ENCODE assay signal across 8 cellular contexts in the genomic region with DNA sequence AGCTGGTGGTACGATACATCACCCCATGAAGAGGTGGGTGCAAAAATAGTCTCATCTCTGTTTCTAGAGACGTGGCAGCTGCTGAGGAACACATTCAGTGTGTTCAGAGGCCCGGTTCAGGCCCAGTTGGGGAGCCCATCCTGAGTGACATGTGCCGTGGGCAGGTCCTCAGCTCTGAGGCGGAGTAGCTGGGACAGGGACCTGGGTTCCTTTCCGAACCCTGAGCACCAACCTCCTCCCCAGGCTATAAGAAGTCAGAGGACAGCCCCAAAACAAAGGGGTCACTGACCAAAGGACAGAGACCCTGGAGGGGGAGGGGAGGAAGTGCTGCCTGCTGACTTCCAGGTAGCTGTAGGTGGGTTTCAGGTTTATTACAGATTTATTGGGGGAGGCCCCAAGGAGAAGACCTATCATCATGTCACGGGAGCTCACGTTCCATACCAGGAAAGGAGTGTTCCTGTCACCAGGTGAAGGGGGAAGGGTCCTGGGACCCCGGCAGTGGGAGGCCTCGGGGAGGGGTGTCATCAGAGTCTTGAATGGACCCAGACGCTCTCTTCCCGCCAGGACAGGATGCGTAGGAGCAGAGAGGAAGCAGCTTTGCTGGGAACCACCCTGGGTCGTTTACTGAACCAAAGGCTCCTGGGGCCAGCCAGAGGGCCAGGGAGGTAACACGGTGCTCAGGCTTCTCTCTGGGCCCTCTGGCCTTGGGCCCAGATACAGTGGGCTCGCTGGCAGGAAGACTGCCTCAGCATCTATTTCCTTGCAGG. TPM values are rescaled to one million over a fixed set of nuclear protein-coding genes. Genes with fewer than 3 reads are reported as not detected.
DNase-seq lines count a peak whose midpoint lies in the region; ATAC-seq and TF ChIP-seq lines count a peak whose summit lies in the region.

No MANE protein-coding gene starts in this region.

- TF ChIP-seq CTCF in C4-2B (conservative IDR thresholded peaks at IDR 0.05): peak; percentile 66
- TF ChIP-seq CTCF in H9 (conservative IDR thresholded peaks at IDR 0.05): no peak; the same call in 1 of the 3 replicates
- TF ChIP-seq CTCF in nephron progenitor cell (IDR thresholded peaks at IDR 0.05): no peak

- H3K23me2 ChIP-seq in H9 (ENCODE audit: insufficient read length, low read depth, low read length, poor library complexity, severe bottlenecking): no peaks in the 10 kb centered on the region

- CTCF ChIA-PET in activated CD8-positive, alpha-beta T cell treated with anti-CD3 and anti-CD28 coated beads, Interleukin-2, amount 10 ng/mL, durations not matched to agents 7 days and 5 days (lab: Charles Lee): interaction anchor here (0.7 to 9.7 kb wide), 39 partner anchors 8 to 444 kb away, joined by 3 to 205 read pairs (median 5); partner anchors contain the start of genes FA2H, MLKL, WDR59 and ZNRF1

- no CpG with 5 or more reads among the region's 16 CpGs for WGBS in H9 (ENCODE audit: extremely low coverage, insufficient read length, low lambda C conversion rate)

- POLR2A ChIA-PET in activated CD8-positive, alpha-beta T cell treated with anti-CD3 and anti-CD28 coated beads, Interleukin-2, amount 10 ng/mL, durations not matched to agents 7 days and 5 days (lab: Charles Lee): interaction anchor here (1.1 to 1.4 kb wide), 5 partner anchors 12 to 298 kb away, joined by 3 to 23 read pairs (median 4); partner anchors contain the start of genes WDR59 and ZNRF1

- H3K4me1 ChIP-seq in H9 (ENCODE audit: insufficient read depth, low read length): peaks cover 6% of the 10 kb centered on the region; the same call in 1 of the 2 replicates

- DNase-seq in H9 (peak; percentile 35), memory B cell (ENCODE audit: low spot score in 2 of 2) (no peak), nephron progenitor cell (no peak), nucleus accumbens (lab: John Stamatoyannopoulos, UW) (no peak), NCI-H1092 (lab: John Stamatoyannopoulos, UW) (no peak), NCI-H2196 treated with DMSO at 0.1 percent for 48 hours (lab: John Stamatoyannopoulos, UW; ENCODE audit: unreplicated experiment) (no peak)
- DNase-seq in activated CD8-positive, alpha-beta T cell treated with anti-CD3 and anti-CD28 coated beads, Interleukin-2, amount 10 ng/mL, durations not matched to agents 7 days and 5 days: no peak

- no peak overlapping the region for H2AFZ ChIP-seq in H9 (ENCODE audit: low read length)

- no peak overlapping the region for H4K5ac ChIP-seq in H9 (ENCODE audit: insufficient read length, low read depth, low read length)

- H2AK5ac ChIP-seq in H9 (ENCODE audit: insufficient read length, low read length): no peak overlapping the region

- H3K9me3 Mint-ChIP-seq in H9 (no peaks in the 10 kb centered on the region), memory B cell (no peaks in the 10 kb centered on the region), nephron progenitor cell (no peaks in the 10 kb centered on the region)
- H3K9me3 Mint-ChIP-seq in activated CD8-positive, alpha-beta T cell treated with anti-CD3 and anti-CD28 coated beads, Interleukin-2, amount 10 ng/mL, durations not matched to agents 7 days and 5 days (ENCODE audit: insufficient read depth): no peaks in the 10 kb centered on the region

- H3K9ac ChIP-seq in H9 (ENCODE audit: extremely low read depth, insufficient read length, low read length): no peak overlapping the region

- no peaks in the 10 kb centered on the region for H3K79me2 ChIP-seq in H9 (ENCODE audit: insufficient read depth, low read length)

- peak; percentile 20 for ATAC-seq in activated CD8-positive, alpha-beta T cell treated with anti-CD3 and anti-CD28 coated beads, Interleukin-2, amount 10 ng/mL, durations not matched to agents 7 days and 5 days
- peak; percentile 26 for ATAC-seq in memory B cell (ENCODE audit: low read depth)

- no peaks in the 10 kb centered on the region for H3K27me3 ChIP-seq in H9 (ENCODE audit: insufficient read depth, low read length)

- H3K56ac ChIP-seq in H9 (ENCODE audit: insufficient read length, low read depth, low read length): no peak overlapping the region

- H4K8ac ChIP-seq in H9 (replicated peaks; ENCODE audit: insufficient read length, low read depth, low read length): no peak overlapping the region

- no peak overlapping the region for H2BK5ac ChIP-seq in H9 (ENCODE audit: insufficient read length, low read length)

- H3K27ac ChIP-seq in C4-2B (peak overlapping the region; percentile 83), H9 (ENCODE audit: insufficient read length, low read depth, low read length) (no peak overlapping the region)

- no peak overlapping the region for H3K4me2 ChIP-seq in H9 (ENCODE audit: insufficient read depth, insufficient read length, low read length)

- peak overlapping the region in 1 of 2 experiments; percentile 38; a peak in 2 of 5 replicates for H3K4me3 Mint-ChIP-seq in H9
- no peak overlapping the region for H3K4me3 Mint-ChIP-seq in activated CD8-positive, alpha-beta T cell treated with anti-CD3 and anti-CD28 coated beads, Interleukin-2, amount 10 ng/mL, durations not matched to agents 7 days and 5 days
- no peak overlapping the region for H3K4me3 Mint-ChIP-seq in memory B cell
- no peak overlapping the region for H3K4me3 Mint-ChIP-seq in nephron progenitor cell

- no peak overlapping the region for H2BK120ac ChIP-seq in H9 (ENCODE audit: low read depth, low read length, poor library complexity, severe bottlenecking)

- H2BK15ac ChIP-seq in H9 (ENCODE audit: low read depth, low read length): no peak overlapping the region

- H4K91ac ChIP-seq in H9 (ENCODE audit: insufficient read length, low read depth, low read length): no peak overlapping the region

- no peak overlapping the region for H3K23ac ChIP-seq in H9 (ENCODE audit: insufficient read length, low read depth, low read length)

- no peaks in the 10 kb centered on the region for H3K79me1 ChIP-seq in H9 (ENCODE audit: insufficient read depth, low read depth, low read length, poor library complexity, severe bottlenecking)

- H3K27me3 Mint-ChIP-seq in H9 (ENCODE audit: low read depth) (peaks cover 4% of the 10 kb centered on the region; the same call in 1 of the 2 replicates), memory B cell (peaks cover 33% of the 10 kb centered on the region), nephron progenitor cell (ENCODE audit: low read depth, poor library complexity) (no peaks in the 10 kb centered on the region)
- no peaks in the 10 kb centered on the region for H3K27me3 Mint-ChIP-seq in activated CD8-positive, alpha-beta T cell treated with anti-CD3 and anti-CD28 coated beads, Interleukin-2, amount 10 ng/mL, durations not matched to agents 7 days and 5 days (ENCODE audit: low read depth)

- no peak overlapping the region for H2BK20ac ChIP-seq in H9 (ENCODE audit: low read depth, low read length, poor library complexity, severe bottlenecking)

- H3K9me3 ChIP-seq in H9 (ENCODE audit: control insufficient read depth, low read depth, low read length): no peaks in the 10 kb centered on the region

- no peak overlapping the region for H3K18ac ChIP-seq in H9 (ENCODE audit: insufficient read length, low read depth, low read length)

- H3T11ph ChIP-seq in H9 (ENCODE audit: low read length): no peak overlapping the region

- H3K4me1 Mint-ChIP-seq in H9 (peaks cover 46 to 57% of the 10 kb centered on the region in 2 experiments), memory B cell (peaks cover 28% of the 10 kb centered on the region), nephron progenitor cell (peaks cover 67% of the 10 kb centered on the region)
- H3K4me1 Mint-ChIP-seq in activated CD8-positive, alpha-beta T cell treated with anti-CD3 and anti-CD28 coated beads, Interleukin-2, amount 10 ng/mL, durations not matched to agents 7 days and 5 days (ENCODE audit: low read depth): peaks cover 50% of the 10 kb centered on the region

- H3K27ac Mint-ChIP-seq in H9 (peak overlapping the region in 2 of 3 experiments; percentile 57 to 82; a peak in 3 of 7 replicates), memory B cell (no peak overlapping the region), nephron progenitor cell (no peak overlapping the region)
- H3K27ac Mint-ChIP-seq in activated CD8-positive, alpha-beta T cell treated with anti-CD3 and anti-CD28 coated beads, Interleukin-2, amount 10 ng/mL, durations not matched to agents 7 days and 5 days: peak overlapping the region; percentile 67

- H3K36me3 Mint-ChIP-seq in H9 (ENCODE audit: insufficient read depth in 1 of 3, low read depth in 3 of 3) (peaks cover 2 to 8% (median 4%) of the 10 kb centered on the region in 3 experiments; a peak in 4 of 7 replicates), memory B cell (no peaks in the 10 kb centered on the region), nephron progenitor cell (ENCODE audit: low read depth) (no peaks in the 10 kb centered on the region)
- no peaks in the 10 kb centered on the region for H3K36me3 Mint-ChIP-seq in activated CD8-positive, alpha-beta T cell treated with anti-CD3 and anti-CD28 coated beads, Interleukin-2, amount 10 ng/mL, durations not matched to agents 7 days and 5 days (ENCODE audit: low read depth)

- H2BK12ac ChIP-seq in H9 (ENCODE audit: insufficient read length, low read depth, low read length): no peak overlapping the region

- H3K14ac ChIP-seq in H9 (ENCODE audit: insufficient read depth, low read length): no peak overlapping the region

- H4K20me1 ChIP-seq in H9 (ENCODE audit: control insufficient read depth, insufficient read depth, insufficient read length): no peaks in the 10 kb centered on the region

- no peak overlapping the region for H3K4ac ChIP-seq in H9 (ENCODE audit: low read depth, low read length)

RNA-seq across cellular contexts. Expression of gene LDHD, which starts 4.9 kb away (rescaled TPM):
- 14.5 and 14.7 TPM in 2 replicates for total RNA-seq in H9 (2021)
- total RNA-seq in activated CD8-positive, alpha-beta T cell treated with anti-CD3 and anti-CD28 coated beads, Interleukin-2, amount 10 ng/mL, durations not matched to agents 7 days and 5 days: under 1 TPM in 1 of 2 experiments, not detected in 1; 0.13 TPM

RNA-seq across cellular contexts. Expression of gene ZFP1, which starts 36.6 kb away (rescaled TPM):
- total RNA-seq in H9 (2021): 13.7 and 15.3 TPM in 2 replicates
- total RNA-seq in activated CD8-positive, alpha-beta T cell treated with anti-CD3 and anti-CD28 coated beads, Interleukin-2, amount 10 ng/mL, durations not matched to agents 7 days and 5 days: 10 to 100 TPM; 18.3 to 19.5 TPM

Comparison
In these comparisons a context has a peak if more than half of its experiments do, and no peak if none do; other contexts are left out.
1. H3K27ac Mint-ChIP-seq: peak in H9 (2 of 3) and activated CD8-positive, alpha-beta T cell treated with anti-CD3 and anti-CD28 coated beads, Interleukin-2, amount 10 ng/mL, durations not matched to agents 7 days and 5 days (single experiment); none in memory B cell (single experiment) and nephron progenitor cell (single experiment).
2. RNA of gene LDHD, which starts 4.9 kb away (total RNA-seq): 14.5 to 14.7 TPM in H9; 0.13 TPM in activated CD8-positive, alpha-beta T cell treated with anti-CD3 and anti-CD28 coated beads, Interleukin-2, amount 10 ng/mL, durations not matched to agents 7 days and 5 days; every median in the first group is over 10 times any median in the second.